10 cellular contexts compared by ENCODE assay signal in the genomic region with DNA sequence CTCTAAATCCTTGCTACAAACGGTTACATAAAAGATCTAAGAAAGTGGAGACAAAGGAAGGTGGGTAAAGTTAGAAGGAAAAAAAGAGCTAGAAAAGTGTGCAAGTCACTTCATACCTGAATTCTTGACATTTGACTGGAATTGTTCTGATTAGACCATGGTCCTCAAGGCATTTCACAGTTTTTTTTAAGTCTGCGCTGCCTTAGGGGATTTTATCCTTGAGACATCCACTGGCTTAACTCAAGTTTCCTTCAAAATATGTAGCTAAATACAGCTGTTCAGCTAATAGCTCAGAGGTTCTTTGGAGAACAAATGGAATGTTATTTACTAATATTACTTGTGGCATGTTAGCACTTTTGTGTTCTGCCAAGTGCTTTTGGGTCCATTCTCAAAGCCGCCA.
"Had no signal": no experiment of that assay in that cellular context is flagged by ENCODE, and none has a peak within 500 bp of the region (broad histone marks: within the 10 kb centered on the region; RNA-seq: fewer than 3 reads in every experiment).

No MANE protein-coding gene starts in this region.

- H3K4me3 Mint-ChIP-seq: GM23338, H9, HFFc6 had no signal

- ATAC-seq: GM23338, HCT116 had no signal

- H3K27ac Mint-ChIP-seq: GM23338, H9, HFFc6 had no signal

- H3K9ac ChIP-seq: GM23248 had no signal

- H3K4me1 ChIP-seq: HAP-1 had no signal

- H3K36me3 ChIP-seq: HAP-1 had no signal

- H3K27ac ChIP-seq: GM23248 had no signal

- DNase-seq: GM23248, GOT3, H7, H9, HCEC 1CT, HFFc6 had no signal

- H2AFZ ChIP-seq: GM23248, GM23338 had no signal

- H3K4me2 ChIP-seq: GM23338 had no signal

- FAIRE-seq: H1 had no signal

- H3K9me3 Mint-ChIP-seq: GM23338, H9, HFFc6 had no signal

- H3K4me1 Mint-ChIP-seq: GM23338, H9 had no signal

- H3K4me3 ChIP-seq: GM23248, GM23338, HAP-1 had no signal

- H3K9me3 ChIP-seq: HAP-1 had no signal
